ENCODE assay signal across 2 cellular contexts in the genomic region with DNA sequence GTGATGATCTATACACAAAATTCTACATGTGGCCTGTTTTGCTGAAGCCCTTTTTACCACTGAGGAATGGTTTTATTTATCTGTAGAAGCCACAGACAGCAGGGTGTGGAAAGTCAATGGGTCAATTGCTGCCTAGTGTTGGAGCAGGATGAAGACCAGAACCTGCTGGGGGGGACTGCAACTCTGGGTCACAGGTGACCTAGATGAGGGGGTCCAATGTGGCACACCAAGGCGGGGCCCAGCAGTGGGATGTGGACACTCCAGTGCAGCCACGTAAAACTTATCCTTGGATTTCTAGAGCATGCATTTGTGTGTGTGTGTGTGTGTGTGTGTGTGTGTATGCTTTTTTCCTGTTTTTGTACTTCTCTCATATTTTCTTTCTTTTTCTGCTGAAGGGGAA.
TF ChIP-seq lines count a peak whose summit lies in the region.

No MANE protein-coding gene starts in this region.

TF ChIP-seq in WTC11, 78 proteins besides CTCF, POLR2A, EP300 and RAD21 (continued from another document):
- TF ChIP-seq, protein P1, sequence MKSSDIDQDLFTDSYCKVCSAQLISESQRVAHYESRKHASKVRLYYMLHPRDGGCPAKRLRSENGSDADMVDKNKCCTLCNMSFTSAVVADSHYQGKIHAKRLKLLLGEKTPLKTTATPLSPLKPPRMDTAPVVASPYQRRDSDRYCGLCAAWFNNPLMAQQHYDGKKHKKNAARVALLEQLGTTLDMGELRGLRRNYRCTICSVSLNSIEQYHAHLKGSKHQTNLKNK (CRISPR knock-in tag; IDR thresholded peaks at IDR 0.05) = no peak
- TF ChIP-seq SOX15 (CRISPR knock-in tag; IDR thresholded peaks at IDR 0.05) (no peak), NR2C2 (CRISPR knock-in tag; IDR thresholded peaks at IDR 0.05) (no peak), JAZF1 (CRISPR knock-in tag; IDR thresholded peaks at IDR 0.05) (no peak), GTF2I (CRISPR knock-in tag; conservative IDR thresholded peaks at IDR 0.05) (no peak), ZNF138 (CRISPR knock-in tag; conservative IDR thresholded peaks at IDR 0.05) (no peak), TEAD4 (CRISPR knock-in tag; IDR thresholded peaks at IDR 0.05) (no peak), NFATC4 (CRISPR knock-in tag; IDR thresholded peaks at IDR 0.05) (no peak)
- TF ChIP-seq, protein P2, sequence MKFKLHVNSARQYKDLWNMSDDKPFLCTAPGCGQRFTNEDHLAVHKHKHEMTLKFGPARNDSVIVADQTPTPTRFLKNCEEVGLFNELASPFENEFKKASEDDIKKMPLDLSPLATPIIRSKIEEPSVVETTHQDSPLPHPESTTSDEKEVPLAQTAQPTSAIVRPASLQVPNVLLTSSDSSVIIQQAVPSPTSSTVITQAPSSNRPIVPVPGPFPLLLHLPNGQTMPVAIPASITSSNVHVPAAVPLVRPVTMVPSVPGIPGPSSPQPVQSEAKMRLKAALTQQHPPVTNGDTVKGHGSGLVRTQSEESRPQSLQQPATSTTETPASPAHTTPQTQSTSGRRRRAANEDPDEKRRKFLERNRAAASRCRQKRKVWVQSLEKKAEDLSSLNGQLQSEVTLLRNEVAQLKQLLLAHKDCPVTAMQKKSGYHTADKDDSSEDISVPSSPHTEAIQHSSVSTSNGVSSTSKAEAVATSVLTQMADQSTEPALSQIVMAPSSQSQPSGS (CRISPR knock-in tag; IDR thresholded peaks at IDR 0.05; ENCODE audit: borderline replicate concordance, low read depth) = no peak
- TF ChIP-seq, protein P3, sequence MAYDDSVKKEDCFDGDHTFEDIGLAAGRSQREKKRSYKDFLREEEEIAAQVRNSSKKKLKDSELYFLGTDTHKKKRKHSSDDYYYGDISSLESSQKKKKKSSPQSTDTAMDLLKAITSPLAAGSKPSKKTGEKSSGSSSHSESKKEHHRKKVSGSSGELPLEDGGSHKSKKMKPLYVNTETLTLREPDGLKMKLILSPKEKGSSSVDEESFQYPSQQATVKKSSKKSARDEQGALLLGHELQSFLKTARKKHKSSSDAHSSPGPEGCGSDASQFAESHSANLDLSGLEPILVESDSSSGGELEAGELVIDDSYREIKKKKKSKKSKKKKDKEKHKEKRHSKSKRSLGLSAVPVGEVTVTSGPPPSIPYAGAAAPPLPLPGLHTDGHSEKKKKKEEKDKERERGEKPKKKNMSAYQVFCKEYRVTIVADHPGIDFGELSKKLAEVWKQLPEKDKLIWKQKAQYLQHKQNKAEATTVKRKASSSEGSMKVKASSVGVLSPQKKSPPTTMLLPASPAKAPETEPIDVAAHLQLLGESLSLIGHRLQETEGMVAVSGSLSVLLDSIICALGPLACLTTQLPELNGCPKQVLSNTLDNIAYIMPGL (CRISPR knock-in tag; IDR thresholded peaks at IDR 0.05) = no peak
- TF ChIP-seq, protein P4, sequence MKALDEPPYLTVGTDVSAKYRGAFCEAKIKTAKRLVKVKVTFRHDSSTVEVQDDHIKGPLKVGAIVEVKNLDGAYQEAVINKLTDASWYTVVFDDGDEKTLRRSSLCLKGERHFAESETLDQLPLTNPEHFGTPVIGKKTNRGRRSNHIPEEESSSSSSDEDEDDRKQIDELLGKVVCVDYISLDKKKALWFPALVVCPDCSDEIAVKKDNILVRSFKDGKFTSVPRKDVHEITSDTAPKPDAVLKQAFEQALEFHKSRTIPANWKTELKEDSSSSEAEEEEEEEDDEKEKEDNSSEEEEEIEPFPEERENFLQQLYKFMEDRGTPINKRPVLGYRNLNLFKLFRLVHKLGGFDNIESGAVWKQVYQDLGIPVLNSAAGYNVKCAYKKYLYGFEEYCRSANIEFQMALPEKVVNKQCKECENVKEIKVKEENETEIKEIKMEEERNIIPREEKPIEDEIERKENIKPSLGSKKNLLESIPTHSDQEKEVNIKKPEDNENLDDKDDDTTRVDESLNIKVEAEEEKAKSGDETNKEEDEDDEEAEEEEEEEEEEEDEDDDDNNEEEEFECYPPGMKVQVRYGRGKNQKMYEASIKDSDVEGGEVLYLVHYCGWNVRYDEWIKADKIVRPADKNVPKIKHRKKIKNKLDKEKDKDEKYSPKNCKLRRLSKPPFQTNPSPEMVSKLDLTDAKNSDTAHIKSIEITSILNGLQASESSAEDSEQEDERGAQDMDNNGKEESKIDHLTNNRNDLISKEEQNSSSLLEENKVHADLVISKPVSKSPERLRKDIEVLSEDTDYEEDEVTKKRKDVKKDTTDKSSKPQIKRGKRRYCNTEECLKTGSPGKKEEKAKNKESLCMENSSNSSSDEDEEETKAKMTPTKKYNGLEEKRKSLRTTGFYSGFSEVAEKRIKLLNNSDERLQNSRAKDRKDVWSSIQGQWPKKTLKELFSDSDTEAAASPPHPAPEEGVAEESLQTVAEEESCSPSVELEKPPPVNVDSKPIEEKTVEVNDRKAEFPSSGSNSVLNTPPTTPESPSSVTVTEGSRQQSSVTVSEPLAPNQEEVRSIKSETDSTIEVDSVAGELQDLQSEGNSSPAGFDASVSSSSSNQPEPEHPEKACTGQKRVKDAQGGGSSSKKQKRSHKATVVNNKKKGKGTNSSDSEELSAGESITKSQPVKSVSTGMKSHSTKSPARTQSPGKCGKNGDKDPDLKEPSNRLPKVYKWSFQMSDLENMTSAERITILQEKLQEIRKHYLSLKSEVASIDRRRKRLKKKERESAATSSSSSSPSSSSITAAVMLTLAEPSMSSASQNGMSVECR (CRISPR knock-in tag; IDR thresholded peaks at IDR 0.05; ENCODE audit: borderline replicate concordance) = no peak
- TF ChIP-seq, protein P5, sequence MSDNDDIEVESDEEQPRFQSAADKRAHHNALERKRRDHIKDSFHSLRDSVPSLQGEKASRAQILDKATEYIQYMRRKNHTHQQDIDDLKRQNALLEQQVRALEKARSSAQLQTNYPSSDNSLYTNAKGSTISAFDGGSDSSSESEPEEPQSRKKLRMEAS (CRISPR knock-in tag; IDR thresholded peaks at IDR 0.05) = no peak
- TF ChIP-seq, protein P6, sequence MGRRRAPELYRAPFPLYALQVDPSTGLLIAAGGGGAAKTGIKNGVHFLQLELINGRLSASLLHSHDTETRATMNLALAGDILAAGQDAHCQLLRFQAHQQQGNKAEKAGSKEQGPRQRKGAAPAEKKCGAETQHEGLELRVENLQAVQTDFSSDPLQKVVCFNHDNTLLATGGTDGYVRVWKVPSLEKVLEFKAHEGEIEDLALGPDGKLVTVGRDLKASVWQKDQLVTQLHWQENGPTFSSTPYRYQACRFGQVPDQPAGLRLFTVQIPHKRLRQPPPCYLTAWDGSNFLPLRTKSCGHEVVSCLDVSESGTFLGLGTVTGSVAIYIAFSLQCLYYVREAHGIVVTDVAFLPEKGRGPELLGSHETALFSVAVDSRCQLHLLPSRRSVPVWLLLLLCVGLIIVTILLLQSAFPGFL (CRISPR knock-in tag; IDR thresholded peaks at IDR 0.05; ENCODE audit: borderline replicate concordance) = no peak

TF ChIP-seq in GM23338, 12 proteins besides CTCF, POLR2A, EP300 and RAD21 (continued from another document):
- no peak for TF ChIP-seq CREB1 (CRISPR knock-in tag; IDR thresholded peaks at IDR 0.05; ENCODE audit: low read depth)
- no peak for TF ChIP-seq ZNF114 (CRISPR knock-in tag; IDR thresholded peaks at IDR 0.05)
- no peak for TF ChIP-seq POLR2AphosphoS5 (IDR thresholded peaks at IDR 0.05; ENCODE audit: low read depth)
- no peak for TF ChIP-seq ZNF331 (CRISPR knock-in tag; IDR thresholded peaks at IDR 0.05; ENCODE audit: low read depth)
- TF ChIP-seq EZH2 (IDR thresholded peaks at IDR 0.05; ENCODE audit: low read depth, unreplicated experiment) = no peak
- TF ChIP-seq, protein P7, sequence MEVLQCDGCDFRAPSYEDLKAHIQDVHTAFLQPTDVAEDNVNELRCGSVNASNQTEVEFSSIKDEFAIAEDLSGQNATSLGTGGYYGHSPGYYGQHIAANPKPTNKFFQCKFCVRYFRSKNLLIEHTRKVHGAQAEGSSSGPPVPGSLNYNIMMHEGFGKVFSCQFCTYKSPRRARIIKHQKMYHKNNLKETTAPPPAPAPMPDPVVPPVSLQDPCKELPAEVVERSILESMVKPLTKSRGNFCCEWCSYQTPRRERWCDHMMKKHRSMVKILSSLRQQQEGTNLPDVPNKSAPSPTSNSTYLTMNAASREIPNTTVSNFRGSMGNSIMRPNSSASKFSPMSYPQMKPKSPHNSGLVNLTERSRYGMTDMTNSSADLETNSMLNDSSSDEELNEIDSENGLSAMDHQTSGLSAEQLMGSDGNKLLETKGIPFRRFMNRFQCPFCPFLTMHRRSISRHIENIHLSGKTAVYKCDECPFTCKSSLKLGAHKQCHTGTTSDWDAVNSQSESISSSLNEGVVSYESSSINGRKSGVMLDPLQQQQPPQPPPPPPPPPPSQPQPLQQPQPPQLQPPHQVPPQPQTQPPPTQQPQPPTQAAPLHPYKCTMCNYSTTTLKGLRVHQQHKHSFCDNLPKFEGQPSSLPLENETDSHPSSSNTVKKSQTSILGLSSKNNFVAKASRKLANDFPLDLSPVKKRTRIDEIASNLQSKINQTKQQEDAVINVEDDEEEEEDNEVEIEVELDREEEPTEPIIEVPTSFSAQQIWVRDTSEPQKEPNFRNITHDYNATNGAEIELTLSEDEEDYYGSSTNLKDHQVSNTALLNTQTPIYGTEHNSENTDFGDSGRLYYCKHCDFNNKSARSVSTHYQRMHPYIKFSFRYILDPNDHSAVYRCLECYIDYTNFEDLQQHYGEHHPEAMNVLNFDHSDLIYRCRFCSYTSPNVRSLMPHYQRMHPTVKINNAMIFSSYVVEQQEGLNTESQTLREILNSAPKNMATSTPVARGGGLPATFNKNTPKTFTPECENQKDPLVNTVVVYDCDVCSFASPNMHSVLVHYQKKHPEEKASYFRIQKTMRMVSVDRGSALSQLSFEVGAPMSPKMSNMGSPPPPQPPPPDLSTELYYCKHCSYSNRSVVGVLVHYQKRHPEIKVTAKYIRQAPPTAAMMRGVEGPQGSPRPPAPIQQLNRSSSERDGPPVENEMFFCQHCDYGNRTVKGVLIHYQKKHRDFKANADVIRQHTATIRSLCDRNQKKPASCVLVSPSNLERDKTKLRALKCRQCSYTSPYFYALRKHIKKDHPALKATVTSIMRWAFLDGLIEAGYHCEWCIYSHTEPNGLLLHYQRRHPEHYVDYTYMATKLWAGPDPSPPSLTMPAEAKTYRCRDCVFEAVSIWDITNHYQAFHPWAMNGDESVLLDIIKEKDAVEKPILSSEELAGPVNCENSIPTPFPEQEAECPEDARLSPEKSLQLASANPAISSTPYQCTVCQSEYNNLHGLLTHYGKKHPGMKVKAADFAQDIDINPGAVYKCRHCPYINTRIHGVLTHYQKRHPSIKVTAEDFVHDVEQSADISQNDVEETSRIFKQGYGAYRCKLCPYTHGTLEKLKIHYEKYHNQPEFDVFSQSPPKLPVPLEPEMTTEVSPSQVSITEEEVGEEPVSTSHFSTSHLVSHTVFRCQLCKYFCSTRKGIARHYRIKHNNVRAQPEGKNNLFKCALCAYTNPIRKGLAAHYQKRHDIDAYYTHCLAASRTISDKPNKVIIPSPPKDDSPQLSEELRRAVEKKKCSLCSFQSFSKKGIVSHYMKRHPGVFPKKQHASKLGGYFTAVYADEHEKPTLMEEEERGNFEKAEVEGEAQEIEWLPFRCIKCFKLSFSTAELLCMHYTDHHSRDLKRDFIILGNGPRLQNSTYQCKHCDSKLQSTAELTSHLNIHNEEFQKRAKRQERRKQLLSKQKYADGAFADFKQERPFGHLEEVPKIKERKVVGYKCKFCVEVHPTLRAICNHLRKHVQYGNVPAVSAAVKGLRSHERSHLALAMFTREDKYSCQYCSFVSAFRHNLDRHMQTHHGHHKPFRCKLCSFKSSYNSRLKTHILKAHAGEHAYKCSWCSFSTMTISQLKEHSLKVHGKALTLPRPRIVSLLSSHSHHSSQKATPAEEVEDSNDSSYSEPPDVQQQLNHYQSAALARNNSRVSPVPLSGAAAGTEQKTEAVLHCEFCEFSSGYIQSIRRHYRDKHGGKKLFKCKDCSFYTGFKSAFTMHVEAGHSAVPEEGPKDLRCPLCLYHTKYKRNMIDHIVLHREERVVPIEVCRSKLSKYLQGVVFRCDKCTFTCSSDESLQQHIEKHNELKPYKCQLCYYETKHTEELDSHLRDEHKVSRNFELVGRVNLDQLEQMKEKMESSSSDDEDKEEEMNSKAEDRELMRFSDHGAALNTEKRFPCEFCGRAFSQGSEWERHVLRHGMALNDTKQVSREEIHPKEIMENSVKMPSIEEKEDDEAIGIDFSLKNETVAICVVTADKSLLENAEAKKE (CRISPR knock-in tag; IDR thresholded peaks at IDR 0.05) = no peak
- TF ChIP-seq, protein P8, sequence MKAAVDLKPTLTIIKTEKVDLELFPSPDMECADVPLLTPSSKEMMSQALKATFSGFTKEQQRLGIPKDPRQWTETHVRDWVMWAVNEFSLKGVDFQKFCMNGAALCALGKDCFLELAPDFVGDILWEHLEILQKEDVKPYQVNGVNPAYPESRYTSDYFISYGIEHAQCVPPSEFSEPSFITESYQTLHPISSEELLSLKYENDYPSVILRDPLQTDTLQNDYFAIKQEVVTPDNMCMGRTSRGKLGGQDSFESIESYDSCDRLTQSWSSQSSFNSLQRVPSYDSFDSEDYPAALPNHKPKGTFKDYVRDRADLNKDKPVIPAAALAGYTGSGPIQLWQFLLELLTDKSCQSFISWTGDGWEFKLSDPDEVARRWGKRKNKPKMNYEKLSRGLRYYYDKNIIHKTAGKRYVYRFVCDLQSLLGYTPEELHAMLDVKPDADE (IDR thresholded peaks at IDR 0.05) = no peak
- TF ChIP-seq EZH2phosphoT487 (IDR thresholded peaks at IDR 0.05; ENCODE audit: unreplicated experiment) = no peak
- no peak for TF ChIP-seq STAT1 (IDR thresholded peaks at IDR 0.05; ENCODE audit: unreplicated experiment)
- no peak for TF ChIP-seq NANOG (IDR thresholded peaks at IDR 0.05; ENCODE audit: borderline replicate concordance)
